Comparison of ENCODE assay signal across 1 cellular context in the genomic region with DNA sequence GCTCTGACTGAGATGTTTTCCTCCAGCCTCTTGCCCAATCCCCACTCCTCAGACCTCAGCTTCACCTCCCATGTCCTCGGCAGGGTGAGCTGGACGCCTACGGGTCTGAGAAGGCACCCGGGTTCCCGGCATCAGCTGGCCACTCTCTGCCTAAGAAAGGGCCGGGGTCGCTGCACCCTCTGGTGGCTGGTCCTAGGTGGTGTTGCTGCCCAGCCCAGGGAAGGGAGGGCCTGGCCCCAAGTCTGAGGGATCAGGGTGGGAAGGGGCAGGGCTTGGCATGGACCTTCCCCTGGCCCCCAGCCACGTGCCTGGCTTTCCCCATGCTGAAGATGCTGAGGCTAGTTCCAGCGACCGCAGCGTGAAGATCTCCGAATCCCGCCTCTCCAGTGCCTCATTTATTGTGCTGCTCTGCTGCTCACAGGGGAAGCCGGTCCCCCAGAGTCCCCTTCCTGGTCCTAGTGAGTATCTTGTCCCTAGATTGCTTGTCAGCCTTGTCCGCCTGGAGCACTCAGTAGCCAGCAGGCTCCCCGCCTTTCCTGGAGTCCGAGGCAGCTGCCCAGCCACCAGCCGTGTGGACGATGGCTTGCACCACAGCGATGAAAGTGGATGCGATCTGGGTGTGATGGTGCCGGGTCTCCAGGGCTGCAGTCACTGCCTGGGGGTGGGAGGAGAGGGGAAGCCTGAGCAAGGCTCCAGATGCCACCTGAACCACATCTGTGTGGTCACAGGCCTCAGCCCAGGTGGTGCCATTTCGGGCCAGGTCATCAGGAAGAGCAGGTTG.
TF ChIP-seq lines count a peak whose summit lies in the region.

No MANE protein-coding gene starts in this region.

TF ChIP-seq in H1, 55 proteins besides CTCF, POLR2A, EP300 and RAD21:
- TF ChIP-seq CHD2 (IDR thresholded peaks at IDR 0.05; ENCODE audit: low read length) (no peak), CREB1 (IDR thresholded peaks at IDR 0.05) (0 out of 2 replicates have a peak, but pooled peaks have one; percentile 34), TBP (IDR thresholded peaks at IDR 0.05; ENCODE audit: low read depth, low read length) (0 out of 2 replicates have a peak, but pooled peaks have one; percentile 36), SP1 (IDR thresholded peaks at IDR 0.05; ENCODE audit: low read depth, low read length) (no peak), CTBP2 (IDR thresholded peaks at IDR 0.05; ENCODE audit: borderline replicate concordance, insufficient read depth, insufficient read length, low read length) (no peak), SIX5 (IDR thresholded peaks at IDR 0.05; ENCODE audit: low read depth, low read length) (no peak), ASH2L (IDR thresholded peaks at IDR 0.05; ENCODE audit: low read length) (no peak), TAF1 (IDR thresholded peaks at IDR 0.05; ENCODE audit: low read depth, low read length) (no peak), E2F6 (IDR thresholded peaks at IDR 0.05) (peak; percentile 93), GTF2F1 (IDR thresholded peaks at IDR 0.05; ENCODE audit: borderline replicate concordance, low read depth, low read length) (no peak), ATF2 (IDR thresholded peaks at IDR 0.05; ENCODE audit: low read length) (no peak), SIN3A (conservative IDR thresholded peaks at IDR 0.05 in 1 of 2, IDR thresholded peaks at IDR 0.05 in 1 of 2; ENCODE audit: low read depth in 1 of 2, low read length in 2 of 2) (peak in 1 of 2 experiments; percentile 73; a peak in 2 of 4 replicates), HDAC6 (IDR thresholded peaks at IDR 0.05; ENCODE audit: low read depth, low read length) (no peak), PHF8 (conservative IDR thresholded peaks at IDR 0.05; ENCODE audit: low read depth, low read length) (no peak), KDM4A (IDR thresholded peaks at IDR 0.05; ENCODE audit: low read depth, low read length, severe bottlenecking) (no peak)
- TF ChIP-seq, protein P1, sequence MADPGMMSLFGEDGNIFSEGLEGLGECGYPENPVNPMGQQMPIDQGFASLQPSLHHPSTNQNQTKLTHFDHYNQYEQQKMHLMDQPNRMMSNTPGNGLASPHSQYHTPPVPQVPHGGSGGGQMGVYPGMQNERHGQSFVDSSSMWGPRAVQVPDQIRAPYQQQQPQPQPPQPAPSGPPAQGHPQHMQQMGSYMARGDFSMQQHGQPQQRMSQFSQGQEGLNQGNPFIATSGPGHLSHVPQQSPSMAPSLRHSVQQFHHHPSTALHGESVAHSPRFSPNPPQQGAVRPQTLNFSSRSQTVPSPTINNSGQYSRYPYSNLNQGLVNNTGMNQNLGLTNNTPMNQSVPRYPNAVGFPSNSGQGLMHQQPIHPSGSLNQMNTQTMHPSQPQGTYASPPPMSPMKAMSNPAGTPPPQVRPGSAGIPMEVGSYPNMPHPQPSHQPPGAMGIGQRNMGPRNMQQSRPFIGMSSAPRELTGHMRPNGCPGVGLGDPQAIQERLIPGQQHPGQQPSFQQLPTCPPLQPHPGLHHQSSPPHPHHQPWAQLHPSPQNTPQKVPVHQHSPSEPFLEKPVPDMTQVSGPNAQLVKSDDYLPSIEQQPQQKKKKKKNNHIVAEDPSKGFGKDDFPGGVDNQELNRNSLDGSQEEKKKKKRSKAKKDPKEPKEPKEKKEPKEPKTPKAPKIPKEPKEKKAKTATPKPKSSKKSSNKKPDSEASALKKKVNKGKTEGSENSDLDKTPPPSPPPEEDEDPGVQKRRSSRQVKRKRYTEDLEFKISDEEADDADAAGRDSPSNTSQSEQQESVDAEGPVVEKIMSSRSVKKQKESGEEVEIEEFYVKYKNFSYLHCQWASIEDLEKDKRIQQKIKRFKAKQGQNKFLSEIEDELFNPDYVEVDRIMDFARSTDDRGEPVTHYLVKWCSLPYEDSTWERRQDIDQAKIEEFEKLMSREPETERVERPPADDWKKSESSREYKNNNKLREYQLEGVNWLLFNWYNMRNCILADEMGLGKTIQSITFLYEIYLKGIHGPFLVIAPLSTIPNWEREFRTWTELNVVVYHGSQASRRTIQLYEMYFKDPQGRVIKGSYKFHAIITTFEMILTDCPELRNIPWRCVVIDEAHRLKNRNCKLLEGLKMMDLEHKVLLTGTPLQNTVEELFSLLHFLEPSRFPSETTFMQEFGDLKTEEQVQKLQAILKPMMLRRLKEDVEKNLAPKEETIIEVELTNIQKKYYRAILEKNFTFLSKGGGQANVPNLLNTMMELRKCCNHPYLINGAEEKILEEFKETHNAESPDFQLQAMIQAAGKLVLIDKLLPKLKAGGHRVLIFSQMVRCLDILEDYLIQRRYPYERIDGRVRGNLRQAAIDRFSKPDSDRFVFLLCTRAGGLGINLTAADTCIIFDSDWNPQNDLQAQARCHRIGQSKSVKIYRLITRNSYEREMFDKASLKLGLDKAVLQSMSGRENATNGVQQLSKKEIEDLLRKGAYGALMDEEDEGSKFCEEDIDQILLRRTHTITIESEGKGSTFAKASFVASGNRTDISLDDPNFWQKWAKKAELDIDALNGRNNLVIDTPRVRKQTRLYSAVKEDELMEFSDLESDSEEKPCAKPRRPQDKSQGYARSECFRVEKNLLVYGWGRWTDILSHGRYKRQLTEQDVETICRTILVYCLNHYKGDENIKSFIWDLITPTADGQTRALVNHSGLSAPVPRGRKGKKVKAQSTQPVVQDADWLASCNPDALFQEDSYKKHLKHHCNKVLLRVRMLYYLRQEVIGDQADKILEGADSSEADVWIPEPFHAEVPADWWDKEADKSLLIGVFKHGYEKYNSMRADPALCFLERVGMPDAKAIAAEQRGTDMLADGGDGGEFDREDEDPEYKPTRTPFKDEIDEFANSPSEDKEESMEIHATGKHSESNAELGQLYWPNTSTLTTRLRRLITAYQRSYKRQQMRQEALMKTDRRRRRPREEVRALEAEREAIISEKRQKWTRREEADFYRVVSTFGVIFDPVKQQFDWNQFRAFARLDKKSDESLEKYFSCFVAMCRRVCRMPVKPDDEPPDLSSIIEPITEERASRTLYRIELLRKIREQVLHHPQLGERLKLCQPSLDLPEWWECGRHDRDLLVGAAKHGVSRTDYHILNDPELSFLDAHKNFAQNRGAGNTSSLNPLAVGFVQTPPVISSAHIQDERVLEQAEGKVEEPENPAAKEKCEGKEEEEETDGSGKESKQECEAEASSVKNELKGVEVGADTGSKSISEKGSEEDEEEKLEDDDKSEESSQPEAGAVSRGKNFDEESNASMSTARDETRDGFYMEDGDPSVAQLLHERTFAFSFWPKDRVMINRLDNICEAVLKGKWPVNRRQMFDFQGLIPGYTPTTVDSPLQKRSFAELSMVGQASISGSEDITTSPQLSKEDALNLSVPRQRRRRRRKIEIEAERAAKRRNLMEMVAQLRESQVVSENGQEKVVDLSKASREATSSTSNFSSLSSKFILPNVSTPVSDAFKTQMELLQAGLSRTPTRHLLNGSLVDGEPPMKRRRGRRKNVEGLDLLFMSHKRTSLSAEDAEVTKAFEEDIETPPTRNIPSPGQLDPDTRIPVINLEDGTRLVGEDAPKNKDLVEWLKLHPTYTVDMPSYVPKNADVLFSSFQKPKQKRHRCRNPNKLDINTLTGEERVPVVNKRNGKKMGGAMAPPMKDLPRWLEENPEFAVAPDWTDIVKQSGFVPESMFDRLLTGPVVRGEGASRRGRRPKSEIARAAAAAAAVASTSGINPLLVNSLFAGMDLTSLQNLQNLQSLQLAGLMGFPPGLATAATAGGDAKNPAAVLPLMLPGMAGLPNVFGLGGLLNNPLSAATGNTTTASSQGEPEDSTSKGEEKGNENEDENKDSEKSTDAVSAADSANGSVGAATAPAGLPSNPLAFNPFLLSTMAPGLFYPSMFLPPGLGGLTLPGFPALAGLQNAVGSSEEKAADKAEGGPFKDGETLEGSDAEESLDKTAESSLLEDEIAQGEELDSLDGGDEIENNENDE (IDR thresholded peaks at IDR 0.05; ENCODE audit: insufficient replicate concordance, low read length) = no peak
- TF ChIP-seq, protein P2, sequence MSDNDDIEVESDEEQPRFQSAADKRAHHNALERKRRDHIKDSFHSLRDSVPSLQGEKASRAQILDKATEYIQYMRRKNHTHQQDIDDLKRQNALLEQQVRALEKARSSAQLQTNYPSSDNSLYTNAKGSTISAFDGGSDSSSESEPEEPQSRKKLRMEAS (IDR thresholded peaks at IDR 0.05) = peak; percentile 97
- TF ChIP-seq, protein P3, sequence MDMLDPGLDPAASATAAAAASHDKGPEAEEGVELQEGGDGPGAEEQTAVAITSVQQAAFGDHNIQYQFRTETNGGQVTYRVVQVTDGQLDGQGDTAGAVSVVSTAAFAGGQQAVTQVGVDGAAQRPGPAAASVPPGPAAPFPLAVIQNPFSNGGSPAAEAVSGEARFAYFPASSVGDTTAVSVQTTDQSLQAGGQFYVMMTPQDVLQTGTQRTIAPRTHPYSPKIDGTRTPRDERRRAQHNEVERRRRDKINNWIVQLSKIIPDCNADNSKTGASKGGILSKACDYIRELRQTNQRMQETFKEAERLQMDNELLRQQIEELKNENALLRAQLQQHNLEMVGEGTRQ (IDR thresholded peaks at IDR 0.05; ENCODE audit: low read length) = peak; percentile 42; the same call in 1 of the 2 replicates
